In the genomic region with DNA sequence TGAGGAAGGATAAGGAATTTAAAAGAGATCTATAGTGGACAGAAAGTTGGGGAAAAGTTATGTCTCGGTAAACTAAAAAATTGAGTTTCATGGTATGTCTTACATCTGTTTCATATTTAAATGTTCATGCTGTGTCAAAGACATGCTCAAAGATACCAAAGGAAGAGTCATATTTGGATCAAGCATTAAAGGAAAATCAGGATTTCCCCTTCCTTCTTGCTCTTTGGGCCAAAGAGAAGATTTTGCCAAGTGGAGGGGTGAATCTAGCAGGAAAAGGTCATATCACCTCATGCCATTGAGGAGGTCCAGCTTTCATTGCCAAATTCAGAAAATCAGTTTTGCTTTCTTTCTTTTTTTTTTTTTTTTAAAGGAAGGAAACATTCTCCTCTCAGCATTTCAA, we compare ENCODE assay signal across 2 cellular contexts.
TF ChIP-seq lines count a peak whose summit lies in the region.

No MANE protein-coding gene starts in this region.

TF ChIP-seq in IMR-90, 13 proteins besides CTCF, POLR2A, EP300 and RAD21:
- TF ChIP-seq RFX5 (IDR thresholded peaks at IDR 0.05; ENCODE audit: low read depth, low read length) (no peak), ELK1 (IDR thresholded peaks at IDR 0.05; ENCODE audit: borderline replicate concordance, low read depth, low read length) (no peak), MXI1 (IDR thresholded peaks at IDR 0.05; ENCODE audit: borderline replicate concordance, low read depth, low read length) (no peak), MAFK (IDR thresholded peaks at IDR 0.05; ENCODE audit: low read depth, low read length) (no peak), CHD1 (IDR thresholded peaks at IDR 0.05; ENCODE audit: low read depth, low read length) (no peak), SMC3 (IDR thresholded peaks at IDR 0.05; ENCODE audit: low read depth, low read length) (no peak), RCOR1 (IDR thresholded peaks at IDR 0.05; ENCODE audit: insufficient replicate concordance, low read length) (no peak), BHLHE40 (IDR thresholded peaks at IDR 0.05; ENCODE audit: low read depth, low read length) (no peak), MAZ (IDR thresholded peaks at IDR 0.05; ENCODE audit: borderline replicate concordance, low read depth, low read length) (no peak), FOS (IDR thresholded peaks at IDR 0.05; ENCODE audit: low read depth, low read length) (no peak), NFE2L2 (IDR thresholded peaks at IDR 0.05; ENCODE audit: low read depth, low read length) (no peak)

TF ChIP-seq in WTC11, 78 proteins besides CTCF, POLR2A, EP300 and RAD21:
- TF ChIP-seq, protein P1, sequence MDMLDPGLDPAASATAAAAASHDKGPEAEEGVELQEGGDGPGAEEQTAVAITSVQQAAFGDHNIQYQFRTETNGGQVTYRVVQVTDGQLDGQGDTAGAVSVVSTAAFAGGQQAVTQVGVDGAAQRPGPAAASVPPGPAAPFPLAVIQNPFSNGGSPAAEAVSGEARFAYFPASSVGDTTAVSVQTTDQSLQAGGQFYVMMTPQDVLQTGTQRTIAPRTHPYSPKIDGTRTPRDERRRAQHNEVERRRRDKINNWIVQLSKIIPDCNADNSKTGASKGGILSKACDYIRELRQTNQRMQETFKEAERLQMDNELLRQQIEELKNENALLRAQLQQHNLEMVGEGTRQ (CRISPR knock-in tag; IDR thresholded peaks at IDR 0.05) = no peak
